Comparison of ENCODE assay signal across 17 cellular contexts in genomic region chr14:36441283-36441682, GRCh38.
A peak's percentile ranks its signal among the peaks of the same experiment; 100 is the strongest.
DNase-seq lines count a peak whose midpoint lies in the region; TF ChIP-seq lines count a peak whose summit lies in the region.
"Had no signal": no experiment of that assay in that cellular context is flagged by ENCODE, and none has a peak within 500 bp of the region (broad histone marks: within the 10 kb centered on the region; RNA-seq: fewer than 3 reads in every experiment).

No MANE protein-coding gene starts in this region.

- TF ChIP-seq CTCF in neural progenitor cell (IDR thresholded peaks at IDR 0.05): no peak
- no peak for TF ChIP-seq CTCF in testis (IDR thresholded peaks at IDR 0.05)

- no peaks in the 10 kb centered on the region for H3K9me3 Mint-ChIP-seq in neural progenitor cell
- H3K9me3 Mint-ChIP-seq: CD4-positive, CD25-positive, alpha-beta regulatory T cell had no signal

- no peak overlapping the region for H2AFZ ChIP-seq in neural progenitor cell (replicated peaks)

- H3K27ac ChIP-seq in neural progenitor cell (no peak overlapping the region), testis (no peak overlapping the region)

- no peaks in the 10 kb centered on the region for H3K36me3 Mint-ChIP-seq in neural progenitor cell
- H3K36me3 Mint-ChIP-seq: CD4-positive, CD25-positive, alpha-beta regulatory T cell; CD8-positive, alpha-beta memory T cell had no signal

- H3K4me1 ChIP-seq in neural progenitor cell: peaks cover 47% of the 10 kb centered on the region
- no peaks in the 10 kb centered on the region for H3K4me1 ChIP-seq in testis
- H3K4me1 ChIP-seq: BE2C had no signal

- intact Hi-C loops in testis (cut with DNase I; ENCODE audit: low total_unique reads): no loop called here

- peak overlapping the region; percentile 23 for H3K4me3 ChIP-seq in neural progenitor cell
- H3K4me3 ChIP-seq in testis: no peak overlapping the region
- H3K4me3 ChIP-seq: GM12878, HAP-1 had no signal

- H3K4me3 Mint-ChIP-seq in neural progenitor cell: no peak overlapping the region
- H3K4me3 Mint-ChIP-seq: CD4-positive, CD25-positive, alpha-beta regulatory T cell; CD8-positive, alpha-beta memory T cell had no signal

- H3K9me3 ChIP-seq in neural progenitor cell (ENCODE audit: low read depth) (no peaks in the 10 kb centered on the region), testis (no peaks in the 10 kb centered on the region)
- H3K9me3 ChIP-seq: BE2C, HAP-1 had no signal

- H3K27me3 ChIP-seq in neural progenitor cell (peaks cover 90% of the 10 kb centered on the region), testis (no peaks in the 10 kb centered on the region)

- peaks cover 26% of the 10 kb centered on the region for H3K4me1 Mint-ChIP-seq in neural progenitor cell
- H3K4me1 Mint-ChIP-seq: CD4-positive, CD25-positive, alpha-beta regulatory T cell; CD8-positive, alpha-beta memory T cell had no signal

- no peaks in the 10 kb centered on the region for H3K79me2 ChIP-seq in neural progenitor cell (ENCODE audit: low read depth)

- DNase-seq in NCI-H82 (lab: John Stamatoyannopoulos, UW) (peak; percentile 5), NCI-H82 treated with DMSO at 0.1 percent for 48 hours (lab: John Stamatoyannopoulos, UW; ENCODE audit: unreplicated experiment) (no peak), NCI-H69 (lab: John Stamatoyannopoulos, UW) (peak; percentile 32), neural progenitor cell (ENCODE audit: low spot score) (peak; percentile 64), NCI-H2196 (lab: John Stamatoyannopoulos, UW; ENCODE audit: unreplicated experiment) (no peak), testis (no peak)
- DNase-seq: BE2C; C1 segment of cervical spinal cord; CD4-positive, CD25-positive, alpha-beta regulatory T cell; CD8-positive, alpha-beta memory T cell; COR-L47; DMS 273 treated with DMSO at 0.1 percent for 48 hours; DMS53; DND-41; EL had no signal

- no peak overlapping the region for H3K9ac ChIP-seq in neural progenitor cell

- no peak overlapping the region for H3K27ac Mint-ChIP-seq in neural progenitor cell
- H3K27ac Mint-ChIP-seq: CD4-positive, CD25-positive, alpha-beta regulatory T cell; CD8-positive, alpha-beta memory T cell had no signal

- no peaks in the 10 kb centered on the region for H3K36me3 ChIP-seq in neural progenitor cell
- no peaks in the 10 kb centered on the region for H3K36me3 ChIP-seq in testis (ENCODE audit: low read depth, missing control alignments)
- H3K36me3 ChIP-seq: BE2C, HAP-1 had no signal

- no peak for TF ChIP-seq POLR2A in testis (IDR thresholded peaks at IDR 0.05)

- peaks cover 54% of the 10 kb centered on the region for H4K20me1 ChIP-seq in neural progenitor cell (ENCODE audit: low read depth)

- peaks cover 54% of the 10 kb centered on the region for H3F3A ChIP-seq in neural progenitor cell (ENCODE audit: low read depth)

- peaks cover 60% of the 10 kb centered on the region for H3K27me3 Mint-ChIP-seq in neural progenitor cell (ENCODE audit: insufficient read depth, low read depth)

- peak overlapping the region; percentile 62 for H3K4me2 ChIP-seq in neural progenitor cell

Comparison
In these comparisons a context has a peak if more than half of its experiments do, and no peak if none do; other contexts are left out.
1. DNase-seq: peak in NCI-H82 (single experiment), NCI-H69 (single experiment) and neural progenitor cell (single experiment); none in NCI-H82 treated with DMSO at 0.1 percent for 48 hours (single experiment), NCI-H2196 (single experiment) and testis (single experiment).